ENCODE assay signal across 19 cellular contexts in genomic region chr9:94287877-94288513, GRCh38. TPM values are rescaled to one million over a fixed set of nuclear protein-coding genes. Genes with fewer than 3 reads are reported as not detected.
A peak's percentile ranks its signal among the peaks of the same experiment; 100 is the strongest.
DNase-seq lines count a peak whose midpoint lies in the region; ATAC-seq and TF ChIP-seq lines count a peak whose summit lies in the region.
"Had no signal": no experiment of that assay in that cellular context is flagged by ENCODE, and none has a peak within 500 bp of the region (broad histone marks: within the 10 kb centered on the region; RNA-seq: fewer than 3 reads in every experiment).

No MANE protein-coding gene starts in this region.

- no TSS peak for BruUV-seq in MCF 10A (replicated peaks; lab: Mats Ljungman, UMichigan)

- DNase-seq in NCI-H2171 treated with DMSO at 0.1 percent for 48 hours (lab: John Stamatoyannopoulos, UW) = peak; percentile 36
- DNase-seq in NCI-H2171 (lab: John Stamatoyannopoulos, UW) = no peak
- peak; percentile 20 for DNase-seq in myocyte (ENCODE audit: low read depth)
- DNase-seq in thoracic aorta (ENCODE audit: low spot score) = no peak
- no peak for DNase-seq in hypothalamus (lab: John Stamatoyannopoulos, UW)
- no peak for DNase-seq in MCF 10A (ENCODE audit: unreplicated experiment)
- DNase-seq in activated CD4-positive, alpha-beta T cell treated with anti-CD3 and anti-CD28 coated beads, Interleukin-2, amount 50 U/mL, for 1 hour = no peak
- DNase-seq: BE2C; CD4-positive, alpha-beta T cell; DMS79 treated with DMSO at 0.1 percent for 48 hours; MV-4-11; NCI-H1417 treated with DMSO at 0.1 percent for 48 hours; NCI-H1930; NCI-H510A had no signal

- H3K9me3 Mint-ChIP-seq in MCF 10A (ENCODE audit: unreplicated experiment) = no peaks in the 10 kb centered on the region
- H3K9me3 Mint-ChIP-seq: CD4-positive, alpha-beta T cell had no signal

- H3K27ac ChIP-seq in gastroesophageal sphincter (peak overlapping the region in 3 of 4 donors; percentile 19 to 52 (median 48)), thoracic aorta (peak overlapping the region; percentile 44 to 53)
- H3K27ac ChIP-seq: 22Rv1 had no signal

- H3K27me3 Mint-ChIP-seq in MCF 10A (ENCODE audit: insufficient read depth, unreplicated experiment) = no peaks in the 10 kb centered on the region
- H3K27me3 Mint-ChIP-seq: CD4-positive, alpha-beta T cell had no signal

- no peak overlapping the region for H3K4me3 ChIP-seq in gastroesophageal sphincter
- H3K4me3 ChIP-seq in thoracic aorta = no peak overlapping the region

- H3K36me3 Mint-ChIP-seq in MCF 10A (ENCODE audit: insufficient read depth, unreplicated experiment) = peaks cover 31% of the 10 kb centered on the region

- H3K9me3 ChIP-seq in gastroesophageal sphincter (no peaks in the 10 kb centered on the region), thoracic aorta (no peaks in the 10 kb centered on the region)
- H3K9me3 ChIP-seq: BE2C had no signal

- intact Hi-C loops in MCF 10A (cut with micrococcal nuclease) = no loop called here

- no peak for ATAC-seq in gastroesophageal sphincter
- no peak for ATAC-seq in thoracic aorta (ENCODE audit: insufficient number of reproducible peaks, low FRiP score, low read depth)
- ATAC-seq: HCT116 had no signal

- H3K36me3 ChIP-seq in gastroesophageal sphincter = peaks cover 0 to 15% of the 10 kb centered on the region in 2 donors
- H3K36me3 ChIP-seq in thoracic aorta = no peaks in the 10 kb centered on the region

- H3K4me1 ChIP-seq in gastroesophageal sphincter = peaks cover 0 to 15% (median 0%) of the 10 kb centered on the region in 3 donors
- peaks cover 9 to 53% of the 10 kb centered on the region in 2 donors for H3K4me1 ChIP-seq in thoracic aorta (ENCODE audit: control insufficient read depth in 1 of 2, low read depth in 2 of 2)
- H3K4me1 ChIP-seq: BE2C had no signal

- no peak overlapping the region for H3K27ac Mint-ChIP-seq in MCF 10A (ENCODE audit: low read depth, unreplicated experiment)
- H3K27ac Mint-ChIP-seq: CD4-positive, alpha-beta T cell had no signal

- WGBS in gastroesophageal sphincter (ENCODE audit: low coverage in 1 of 2), 2 donors = 60 to 62% methylated on average over 1 to 5 of the region's 7 CpGs

- H3K27me3 ChIP-seq in gastroesophageal sphincter = no peaks in the 10 kb centered on the region
- no peaks in the 10 kb centered on the region for H3K27me3 ChIP-seq in thoracic aorta (replicated peaks; ENCODE audit: insufficient read depth)
- H3K27me3 ChIP-seq: BE2C had no signal

- TF ChIP-seq EP300 in gastroesophageal sphincter (IDR thresholded peaks at IDR 0.05) = no peak

- no peak overlapping the region for H3K4me3 Mint-ChIP-seq in MCF 10A (ENCODE audit: unreplicated experiment)
- H3K4me3 Mint-ChIP-seq: CD4-positive, alpha-beta T cell had no signal

- TF ChIP-seq CTCF in gastroesophageal sphincter (IDR thresholded peaks at IDR 0.05) (no peak), thoracic aorta (IDR thresholded peaks at IDR 0.05) (no peak), MCF 10A (IDR thresholded peaks at IDR 0.05; ENCODE audit: unreplicated experiment) (no peak)

- no peak for TF ChIP-seq POLR2A in gastroesophageal sphincter (IDR thresholded peaks at IDR 0.05)

- POLR2A ChIA-PET in MCF 10A (lab: Yijun Ruan, JAX) = no interaction called here

- CTCF ChIA-PET in MCF 10A (lab: Yijun Ruan, JAX) = no interaction called here

- no peaks in the 10 kb centered on the region for H3K4me1 Mint-ChIP-seq in MCF 10A (ENCODE audit: insufficient read depth, unreplicated experiment)

RNA-seq across cellular contexts. Expression of gene ZNF169, which starts 28.9 kb away (rescaled TPM):
- total RNA-seq in gastroesophageal sphincter = 10 to 100 TPM in 2 of 4 donors, 1 to 10 TPM in 2; 3.1 to 14.8 (median 8.3) TPM
- total RNA-seq in myocyte = 3.2 and 3.4 TPM in 2 replicates
- 3.7 TPM for polyA plus RNA-seq in myocyte (2012)
- 10 to 100 TPM in 1 of 2 donors, 1 to 10 TPM in 1; 6.6 to 11.9 TPM for total RNA-seq in thoracic aorta
- total RNA-seq in MCF 10A (2022) = 3.9 and 4.6 TPM in 2 replicates

RNA-seq across cellular contexts. Expression of gene NUTM2F, which starts 40.4 kb away (rescaled TPM):
- total RNA-seq in gastroesophageal sphincter (not detected), myocyte (not detected in 2 replicates), thoracic aorta (not detected), MCF 10A (2022) (not detected in 2 replicates)
- not detected for polyA plus RNA-seq in myocyte (2012)
- total RNA-seq: CD4-positive, alpha-beta T cell; G401; HT1080 had no signal

Comparison
In these comparisons a context has a peak if more than half of its experiments do, and no peak if none do; other contexts are left out.
1. DNase-seq: peak in NCI-H2171 treated with DMSO at 0.1 percent for 48 hours (single experiment) and myocyte (single experiment); none in NCI-H2171 (single experiment), thoracic aorta (single experiment), hypothalamus (0 of 51), MCF 10A (single experiment) and activated CD4-positive, alpha-beta T cell treated with anti-CD3 and anti-CD28 coated beads, Interleukin-2, amount 50 U/mL, for 1 hour (single experiment).